1 cellular context compared by ENCODE assay signal in genomic region chr4:128686032-128686465, GRCh38.
A peak's percentile ranks its signal among the peaks of the same experiment; 100 is the strongest.
TF ChIP-seq lines count a peak whose summit lies in the region.

No MANE protein-coding gene starts in this region.

TF ChIP-seq in K562, 482 proteins besides CTCF, POLR2A, EP300 and RAD21 (continued from another document and continues in another):
- no peak for TF ChIP-seq CEBPZ (IDR thresholded peaks at IDR 0.05; ENCODE audit: borderline replicate concordance, low read depth, low read length)
- no peak for TF ChIP-seq CBX1 (IDR thresholded peaks at IDR 0.05; ENCODE audit: low read depth)
- peak; percentile 12; the same call in 1 of the 2 replicates for TF ChIP-seq ZFX (CRISPR knock-in tag; IDR thresholded peaks at IDR 0.05)
- TF ChIP-seq, protein P1, sequence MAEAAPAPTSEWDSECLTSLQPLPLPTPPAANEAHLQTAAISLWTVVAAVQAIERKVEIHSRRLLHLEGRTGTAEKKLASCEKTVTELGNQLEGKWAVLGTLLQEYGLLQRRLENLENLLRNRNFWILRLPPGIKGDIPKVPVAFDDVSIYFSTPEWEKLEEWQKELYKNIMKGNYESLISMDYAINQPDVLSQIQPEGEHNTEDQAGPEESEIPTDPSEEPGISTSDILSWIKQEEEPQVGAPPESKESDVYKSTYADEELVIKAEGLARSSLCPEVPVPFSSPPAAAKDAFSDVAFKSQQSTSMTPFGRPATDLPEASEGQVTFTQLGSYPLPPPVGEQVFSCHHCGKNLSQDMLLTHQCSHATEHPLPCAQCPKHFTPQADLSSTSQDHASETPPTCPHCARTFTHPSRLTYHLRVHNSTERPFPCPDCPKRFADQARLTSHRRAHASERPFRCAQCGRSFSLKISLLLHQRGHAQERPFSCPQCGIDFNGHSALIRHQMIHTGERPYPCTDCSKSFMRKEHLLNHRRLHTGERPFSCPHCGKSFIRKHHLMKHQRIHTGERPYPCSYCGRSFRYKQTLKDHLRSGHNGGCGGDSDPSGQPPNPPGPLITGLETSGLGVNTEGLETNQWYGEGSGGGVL (CRISPR knock-in tag; IDR thresholded peaks at IDR 0.05), result 0 out of 2 replicates have a peak, but pooled peaks have one; percentile 61
- TF ChIP-seq DMBX1 (CRISPR knock-in tag; IDR thresholded peaks at IDR 0.05; ENCODE audit: borderline replicate concordance), result peak; percentile 90
- TF ChIP-seq FOXM1 (IDR thresholded peaks at IDR 0.05; ENCODE audit: low read depth), result peak; percentile 59; the same call in 1 of the 2 replicates
- no peak for TF ChIP-seq FOXM1 (CRISPR knock-in tag; IDR thresholded peaks at IDR 0.05; ENCODE audit: low read depth)
- no peak for TF ChIP-seq PREB (CRISPR knock-in tag; IDR thresholded peaks at IDR 0.05)
- TF ChIP-seq POLR3G (IDR thresholded peaks at IDR 0.05; ENCODE audit: extremely low read depth, insufficient read length, insufficient replicate concordance), result no peak
- no peak for TF ChIP-seq NR2F6 (CRISPR knock-in tag; IDR thresholded peaks at IDR 0.05)
- TF ChIP-seq SAFB (IDR thresholded peaks at IDR 0.05; ENCODE audit: borderline replicate concordance, low read depth, low read length), result no peak
- TF ChIP-seq MAFG (tag; conservative IDR thresholded peaks at IDR 0.05), result 0 out of 2 replicates have a peak, but pooled peaks have one; percentile 4
- TF ChIP-seq ARID2 (IDR thresholded peaks at IDR 0.05), result no peak
- TF ChIP-seq PRPF4 (IDR thresholded peaks at IDR 0.05; ENCODE audit: insufficient read depth, low read depth, low read length, poor library complexity, severe bottlenecking), result no peak
- TF ChIP-seq, protein P2, sequence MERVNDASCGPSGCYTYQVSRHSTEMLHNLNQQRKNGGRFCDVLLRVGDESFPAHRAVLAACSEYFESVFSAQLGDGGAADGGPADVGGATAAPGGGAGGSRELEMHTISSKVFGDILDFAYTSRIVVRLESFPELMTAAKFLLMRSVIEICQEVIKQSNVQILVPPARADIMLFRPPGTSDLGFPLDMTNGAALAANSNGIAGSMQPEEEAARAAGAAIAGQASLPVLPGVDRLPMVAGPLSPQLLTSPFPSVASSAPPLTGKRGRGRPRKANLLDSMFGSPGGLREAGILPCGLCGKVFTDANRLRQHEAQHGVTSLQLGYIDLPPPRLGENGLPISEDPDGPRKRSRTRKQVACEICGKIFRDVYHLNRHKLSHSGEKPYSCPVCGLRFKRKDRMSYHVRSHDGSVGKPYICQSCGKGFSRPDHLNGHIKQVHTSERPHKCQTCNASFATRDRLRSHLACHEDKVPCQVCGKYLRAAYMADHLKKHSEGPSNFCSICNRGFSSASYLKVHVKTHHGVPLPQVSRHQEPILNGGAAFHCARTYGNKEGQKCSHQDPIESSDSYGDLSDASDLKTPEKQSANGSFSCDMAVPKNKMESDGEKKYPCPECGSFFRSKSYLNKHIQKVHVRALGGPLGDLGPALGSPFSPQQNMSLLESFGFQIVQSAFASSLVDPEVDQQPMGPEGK (CRISPR knock-in tag; IDR thresholded peaks at IDR 0.05; ENCODE audit: borderline replicate concordance), result no peak
- peak; percentile 42; the same call in 1 of the 2 replicates for TF ChIP-seq EP400 (IDR thresholded peaks at IDR 0.05)
- 0 out of 2 replicates have a peak, but pooled peaks have one; percentile 29 for TF ChIP-seq ZNF707 (CRISPR knock-in tag; conservative IDR thresholded peaks at IDR 0.05)
- TF ChIP-seq ZNF583 (CRISPR knock-in tag; IDR thresholded peaks at IDR 0.05), result peak; percentile 93; the same call in 1 of the 2 replicates
- no peak for TF ChIP-seq NFRKB (IDR thresholded peaks at IDR 0.05; ENCODE audit: low read depth)
- TF ChIP-seq, protein P3, sequence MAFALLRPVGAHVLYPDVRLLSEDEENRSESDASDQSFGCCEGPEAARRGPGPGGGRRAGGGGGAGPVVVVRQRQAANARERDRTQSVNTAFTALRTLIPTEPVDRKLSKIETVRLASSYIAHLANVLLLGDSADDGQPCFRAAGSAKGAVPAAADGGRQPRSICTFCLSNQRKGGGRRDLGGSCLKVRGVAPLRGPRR (CRISPR knock-in tag; IDR thresholded peaks at IDR 0.05), result peak; percentile 96
- no peak for TF ChIP-seq HLTF (IDR thresholded peaks at IDR 0.05)
- no peak for TF ChIP-seq MCM5 (IDR thresholded peaks at IDR 0.05; ENCODE audit: low read depth)
- peak; percentile 56; the same call in 1 of the 2 replicates for TF ChIP-seq NFIC (IDR thresholded peaks at IDR 0.05)
- TF ChIP-seq NR2C2 (CRISPR knock-in tag; IDR thresholded peaks at IDR 0.05), result no peak
- TF ChIP-seq NR2C2 (tag; IDR thresholded peaks at IDR 0.05), result peak; percentile 16; the same call in 1 of the 2 replicates
- no peak for TF ChIP-seq FOXJ3 (CRISPR knock-in tag; IDR thresholded peaks at IDR 0.05)
- peak; percentile 76 for TF ChIP-seq ZEB2 (IDR thresholded peaks at IDR 0.05)
- TF ChIP-seq ZBTB7A (IDR thresholded peaks at IDR 0.05; ENCODE audit: borderline replicate concordance, control insufficient read depth, low read depth, low read length), result no peak
- TF ChIP-seq CXXC5 (CRISPR knock-in tag; IDR thresholded peaks at IDR 0.05), result peak; percentile 74
- TF ChIP-seq ZNF232 (CRISPR knock-in tag; IDR thresholded peaks at IDR 0.05), result no peak
- TF ChIP-seq SMAD2 (IDR thresholded peaks at IDR 0.05; ENCODE audit: low read depth, low read length), result no peak
- no peak for TF ChIP-seq ARHGAP35 (IDR thresholded peaks at IDR 0.05; ENCODE audit: partially characterized antibody)
- peak; percentile 84 for TF ChIP-seq DPF2 (IDR thresholded peaks at IDR 0.05)
- peak; percentile 89 for TF ChIP-seq CBFA2T2 (conservative IDR thresholded peaks at IDR 0.05)
- 0 out of 2 replicates have a peak, but pooled peaks have one; percentile 39 for TF ChIP-seq ELF4 (CRISPR knock-in tag; IDR thresholded peaks at IDR 0.05)
- TF ChIP-seq SP1 (CRISPR knock-in tag; IDR thresholded peaks at IDR 0.05), result peak; percentile 26; the same call in 1 of the 2 replicates
- peak; percentile 87 for TF ChIP-seq CHAMP1 (IDR thresholded peaks at IDR 0.05)
- no peak for TF ChIP-seq POLR2H (tag; IDR thresholded peaks at IDR 0.05; ENCODE audit: low read depth)
- peak; percentile 47; the same call in 1 of the 2 replicates for TF ChIP-seq STAT5A (IDR thresholded peaks at IDR 0.05; ENCODE audit: borderline replicate concordance, low read length)
- no peak for TF ChIP-seq RHOXF2B (CRISPR knock-in tag; conservative IDR thresholded peaks at IDR 0.05)
- TF ChIP-seq, protein P4, sequence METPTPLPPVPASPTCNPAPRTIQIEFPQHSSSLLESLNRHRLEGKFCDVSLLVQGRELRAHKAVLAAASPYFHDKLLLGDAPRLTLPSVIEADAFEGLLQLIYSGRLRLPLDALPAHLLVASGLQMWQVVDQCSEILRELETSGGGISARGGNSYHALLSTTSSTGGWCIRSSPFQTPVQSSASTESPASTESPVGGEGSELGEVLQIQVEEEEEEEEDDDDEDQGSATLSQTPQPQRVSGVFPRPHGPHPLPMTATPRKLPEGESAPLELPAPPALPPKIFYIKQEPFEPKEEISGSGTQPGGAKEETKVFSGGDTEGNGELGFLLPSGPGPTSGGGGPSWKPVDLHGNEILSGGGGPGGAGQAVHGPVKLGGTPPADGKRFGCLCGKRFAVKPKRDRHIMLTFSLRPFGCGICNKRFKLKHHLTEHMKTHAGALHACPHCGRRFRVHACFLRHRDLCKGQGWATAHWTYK (CRISPR knock-in tag; IDR thresholded peaks at IDR 0.05), result 0 out of 2 replicates have a peak, but pooled peaks have one; percentile 56
- TF ChIP-seq, protein P5, sequence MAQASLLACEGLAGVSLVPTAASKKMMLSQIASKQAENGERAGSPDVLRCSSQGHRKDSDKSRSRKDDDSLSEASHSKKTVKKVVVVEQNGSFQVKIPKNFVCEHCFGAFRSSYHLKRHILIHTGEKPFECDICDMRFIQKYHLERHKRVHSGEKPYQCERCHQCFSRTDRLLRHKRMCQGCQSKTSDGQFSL (CRISPR knock-in tag; IDR thresholded peaks at IDR 0.05), result no peak
- TF ChIP-seq, protein P5 (tag; IDR thresholded peaks at IDR 0.05), result 0 out of 4 replicates have a peak, but pooled peaks of 1 of the 2 experiments have one; percentile 33
- peak in 1 of 2 experiments; percentile 27; a peak in 1 of 4 replicates for TF ChIP-seq KDM1A (IDR thresholded peaks at IDR 0.05)
- TF ChIP-seq MTA2 (IDR thresholded peaks at IDR 0.05; ENCODE audit: low read depth), result peak; percentile 73
- TF ChIP-seq KAT8 (IDR thresholded peaks at IDR 0.05; ENCODE audit: low read depth), result no peak
- TF ChIP-seq GATAD2A (IDR thresholded peaks at IDR 0.05), result 0 out of 2 replicates have a peak, but pooled peaks have one; percentile 11
- no peak for TF ChIP-seq KDM5B (IDR thresholded peaks at IDR 0.05; ENCODE audit: insufficient replicate concordance, low read depth, low read length)
- TF ChIP-seq SMAD4 (CRISPR knock-in tag; conservative IDR thresholded peaks at IDR 0.05), result peak; percentile 71
- peak; percentile 85 for TF ChIP-seq GATA2 (CRISPR knock-in tag; IDR thresholded peaks at IDR 0.05)
- no peak for TF ChIP-seq THRA (IDR thresholded peaks at IDR 0.05)
- TF ChIP-seq TEAD2 (tag; IDR thresholded peaks at IDR 0.05), result 0 out of 2 replicates have a peak, but pooled peaks have one; percentile 36
- peak; percentile 65; the same call in 1 of the 2 replicates for TF ChIP-seq DDX20 (tag; IDR thresholded peaks at IDR 0.05; ENCODE audit: low read depth)
- TF ChIP-seq NCOR1 (IDR thresholded peaks at IDR 0.05), result peak; percentile 79
- TF ChIP-seq ZBTB17 (CRISPR knock-in tag; IDR thresholded peaks at IDR 0.05), result peak; percentile 75; the same call in 1 of the 2 replicates
- peak; percentile 78; the same call in 1 of the 2 replicates for TF ChIP-seq ZNF668 (CRISPR knock-in tag; IDR thresholded peaks at IDR 0.05)
- no peak for TF ChIP-seq CCAR2 (IDR thresholded peaks at IDR 0.05; ENCODE audit: low read depth, low read length)
- no peak for TF ChIP-seq SRF (CRISPR knock-in tag; IDR thresholded peaks at IDR 0.05)
- TF ChIP-seq ZNF699 (CRISPR knock-in tag; IDR thresholded peaks at IDR 0.05; ENCODE audit: insufficient replicate concordance), result peak; percentile 92
